28 cellular contexts compared by ENCODE assay signal in genomic region chr2:225493420-225494099, GRCh38.
A peak's percentile ranks its signal among the peaks of the same experiment; 100 is the strongest.
DNase-seq lines count a peak whose midpoint lies in the region; ATAC-seq, FAIRE-seq and TF ChIP-seq lines count a peak whose summit lies in the region.
"Had no signal": no experiment of that assay in that cellular context is flagged by ENCODE, and none has a peak within 500 bp of the region (broad histone marks: within the 10 kb centered on the region; RNA-seq: fewer than 3 reads in every experiment).

No MANE protein-coding gene starts in this region.

- peak overlapping the region; percentile 22 for H3K27ac Mint-ChIP-seq in stimulated activated naive B cell treated with anti-CD40 and anti-IgM and Interleukin-4, amounts not matched to agents 10 μg/mL and 1 μg/mL and 100 μg/mL, for 72 hours
- H3K27ac Mint-ChIP-seq: CD4-positive, alpha-beta T cell; HFFc6 had no signal

- no peak overlapping the region for H3K27ac ChIP-seq in left lung
- H3K27ac ChIP-seq: A549; BLaER1 treated with 17β-estradiol and CSF1 and Interleukin-3, amounts not matched to agents 10 nM and 100 nM; PC-9; SJSA1 had no signal

- no peaks in the 10 kb centered on the region for H3K9me3 ChIP-seq in left lung
- H3K9me3 ChIP-seq: A549; BLaER1 treated with 17β-estradiol and CSF1 and Interleukin-3, amounts not matched to agents 10 nM and 100 nM; HAP-1; MG63; SJSA1 had no signal

- peak; percentile 83 for ATAC-seq in left lung
- peak in 1 of 2 donors; percentile 9 for ATAC-seq in stimulated activated naive B cell treated with anti-CD40 and anti-IgM and Interleukin-4, amounts not matched to agents 10 μg/mL and 1 μg/mL and 100 μg/mL, for 72 hours (replicated peaks)
- ATAC-seq: A549, GM12878 had no signal

- intact Hi-C loops in left lung (cut with DNase I): no loop called here

- no peak overlapping the region for H3K4me3 Mint-ChIP-seq in stimulated activated naive B cell treated with anti-CD40 and anti-IgM and Interleukin-4, amounts not matched to agents 10 μg/mL and 1 μg/mL and 100 μg/mL, for 72 hours
- H3K4me3 Mint-ChIP-seq: CD4-positive, alpha-beta T cell; HFFc6 had no signal

- DNase-seq in RCC 7860 (ENCODE audit: low spot score) (peak; percentile 70), epithelial cell of esophagus (ENCODE audit: low read depth) (peak; percentile 42), left lung (no peak), HuH-7 (ENCODE audit: low spot score) (no peak), DMS 273 (lab: John Stamatoyannopoulos, UW; ENCODE audit: unreplicated experiment) (no peak), NCI-H1105 (lab: John Stamatoyannopoulos, UW) (no peak)
- DNase-seq in stimulated activated naive B cell treated with anti-CD40 and anti-IgM and Interleukin-4, amounts not matched to agents 10 μg/mL and 1 μg/mL and 100 μg/mL, for 72 hours: no peak
- DNase-seq: AML-193; CD4-positive, alpha-beta T cell; DMS 273 treated with DMSO at 0.1 percent for 48 hours; DMS79; GDM1; GOT3; HFFc6; KBM-7; MG63; NCI-H2029; NCI-H526; NCI-H82; NK-92 treated with Interleukin-12 subunit alpha and Interleukin-12 subunit beta, amount 100 ng/mL, for 24 hours; Right ventricle myocardium superior; RPMI8226 had no signal

- H3K4me1 Mint-ChIP-seq in stimulated activated naive B cell treated with anti-CD40 and anti-IgM and Interleukin-4, amounts not matched to agents 10 μg/mL and 1 μg/mL and 100 μg/mL, for 72 hours: no peaks in the 10 kb centered on the region

- H3K27me3 Mint-ChIP-seq in stimulated activated naive B cell treated with anti-CD40 and anti-IgM and Interleukin-4, amounts not matched to agents 10 μg/mL and 1 μg/mL and 100 μg/mL, for 72 hours: peaks cover 0 to 6% of the 10 kb centered on the region in 2 donors

- H3K4me3 ChIP-seq in epithelial cell of esophagus (ENCODE audit: low read length) (no peak overlapping the region), left lung (no peak overlapping the region)
- H3K4me3 ChIP-seq: A549; BLaER1 treated with 17β-estradiol and CSF1 and Interleukin-3, amounts not matched to agents 10 nM and 100 nM; GM12878; HAP-1; MG63; PC-9; SJSA1 had no signal

- no peaks in the 10 kb centered on the region for H3K27me3 ChIP-seq in left lung
- H3K27me3 ChIP-seq: BLaER1 treated with 17β-estradiol and CSF1 and Interleukin-3, amounts not matched to agents 10 nM and 100 nM; MG63; SJSA1 had no signal

- H3K36me3 Mint-ChIP-seq in stimulated activated naive B cell treated with anti-CD40 and anti-IgM and Interleukin-4, amounts not matched to agents 10 μg/mL and 1 μg/mL and 100 μg/mL, for 72 hours: no peaks in the 10 kb centered on the region

- H3K36me3 ChIP-seq in left lung: no peaks in the 10 kb centered on the region
- H3K36me3 ChIP-seq: BLaER1 treated with 17β-estradiol and CSF1 and Interleukin-3, amounts not matched to agents 10 nM and 100 nM; HAP-1; MG63; SJSA1 had no signal

- no peak for TF ChIP-seq CTCF in epithelial cell of esophagus (IDR thresholded peaks at IDR 0.05; ENCODE audit: insufficient read depth, low read depth, low read length, missing control alignments)
- no peak for TF ChIP-seq CTCF in left lung (IDR thresholded peaks at IDR 0.05)

- no peaks in the 10 kb centered on the region for H3K9me3 Mint-ChIP-seq in stimulated activated naive B cell treated with anti-CD40 and anti-IgM and Interleukin-4, amounts not matched to agents 10 μg/mL and 1 μg/mL and 100 μg/mL, for 72 hours
- H3K9me3 Mint-ChIP-seq: CD4-positive, alpha-beta T cell; HFFc6 had no signal

- no peak for FAIRE-seq in RCC 7860 (lab: Jason Lieb, UNC)
- FAIRE-seq: A549, GM12878 had no signal

- no peaks in the 10 kb centered on the region for H3K4me1 ChIP-seq in left lung
- H3K4me1 ChIP-seq: A549; BLaER1 treated with 17β-estradiol and CSF1 and Interleukin-3, amounts not matched to agents 10 nM and 100 nM; HAP-1; SJSA1 had no signal

Comparison
In these comparisons a context has a peak if more than half of its experiments do, and no peak if none do; other contexts are left out.
1. DNase-seq: peak in RCC 7860 (single experiment) and epithelial cell of esophagus (single experiment); none in left lung (0 of 2), stimulated activated naive B cell treated with anti-CD40 and anti-IgM and Interleukin-4, amounts not matched to agents 10 μg/mL and 1 μg/mL and 100 μg/mL, for 72 hours (single experiment), HuH-7 (single experiment), DMS 273 (single experiment) and NCI-H1105 (single experiment).